8 cellular contexts compared by ENCODE assay signal in genomic region chr10:92593553-92594046, GRCh38. TPM values are rescaled to one million over a fixed set of nuclear protein-coding genes. Genes with fewer than 3 reads are reported as not detected.
DNase-seq lines count a peak whose midpoint lies in the region; TF ChIP-seq lines count a peak whose summit lies in the region.

No MANE protein-coding gene starts in this region.

- no peak for DNase-seq in AG04450 (ENCODE audit: low read depth, low spot score)
- no peak for DNase-seq in HFFc6
- no peak for DNase-seq in stimulated activated CD4-positive, alpha-beta T cell treated with anti-CD3 and anti-CD28 coated beads, Interleukin-2, amount 100 ng/mL, for 24 hours
- DNase-seq in iPS-NIHi7 (ENCODE audit: extremely low spot score) = no peak
- no peak for DNase-seq in NCI-H2081 treated with DMSO at 0.1 percent for 48 hours (lab: John Stamatoyannopoulos, UW)
- DNase-seq in activated CD4-positive, alpha-beta T cell treated with anti-CD3 and anti-CD28 coated beads, Interleukin-2, amount 50 U/mL, for 48 hours = no peak

- H3K4me1 ChIP-seq in mononuclear cell (ENCODE audit: insufficient read depth, low read length) = peaks cover 55% of the 10 kb centered on the region

- H3K9me3 ChIP-seq in AG04450 (ENCODE audit: control insufficient read depth, insufficient read depth, low read length) (peaks cover 4% of the 10 kb centered on the region; the same call in 1 of the 2 replicates), mononuclear cell (ENCODE audit: low read depth, low read length) (no peaks in the 10 kb centered on the region)

- peaks cover 68% of the 10 kb centered on the region for H3K4me1 Mint-ChIP-seq in HFFc6 (ENCODE audit: low read depth)
- peaks cover 61% of the 10 kb centered on the region for H3K4me1 Mint-ChIP-seq in brain

- H3K27me3 ChIP-seq in AG04450 (ENCODE audit: control insufficient read depth, insufficient read depth, low read length) = no peaks in the 10 kb centered on the region
- H3K27me3 ChIP-seq in mononuclear cell (ENCODE audit: insufficient read depth, low read length) = no peaks in the 10 kb centered on the region

- H3K9me3 Mint-ChIP-seq in HFFc6 (no peaks in the 10 kb centered on the region), brain (peaks cover 4 to 14% (median 7%) of the 10 kb centered on the region in 5 experiments)

- POLR2A ChIA-PET in AG04450 (lab: Yijun Ruan, JAX) = no interaction called here

- H3K4me3 ChIP-seq in AG04450 (ENCODE audit: low read depth, low read length) (peak overlapping the region; percentile 82), mononuclear cell (ENCODE audit: low read length) (peak overlapping the region; percentile 77)

- TF ChIP-seq CTCF in AG04450 (IDR thresholded peaks at IDR 0.05; ENCODE audit: low read depth, low read length) = no peak
- no peak; the same call in 1 of the 2 replicates for TF ChIP-seq CTCF in HFFc6 (IDR thresholded peaks at IDR 0.05)
- TF ChIP-seq CTCF in brain (conservative IDR thresholded peaks at IDR 0.05) = no peak

- peak overlapping the region; percentile 97 for H3K27ac Mint-ChIP-seq in HFFc6
- peak overlapping the region; percentile 98 to 100 (median 99) for H3K27ac Mint-ChIP-seq in brain

- CTCF ChIA-PET in AG04450 (lab: Charles Lee) = interaction anchor here (0.6 kb wide), 1 partner anchor 250 kb away, joined by 5 read pairs; no protein-coding TSS in a partner anchor

- H3K4me3 Mint-ChIP-seq in HFFc6 (peak overlapping the region; percentile 96), brain (peak overlapping the region; percentile 95 to 99 (median 98))

- peak overlapping the region; percentile 57 for H3K27ac ChIP-seq in AG04450 (ENCODE audit: low read depth, low read length)

- H3K27me3 Mint-ChIP-seq in HFFc6 (ENCODE audit: insufficient read depth) (peaks cover 3% of the 10 kb centered on the region; the same call in 1 of the 2 replicates), brain (peaks cover 11% of the 10 kb centered on the region)

- H3K36me3 Mint-ChIP-seq in HFFc6 (ENCODE audit: low read depth) = peaks cover 9% of the 10 kb centered on the region
- H3K36me3 Mint-ChIP-seq in brain = peaks cover 18% of the 10 kb centered on the region

RNA-seq across cellular contexts. Expression of gene KIF11, which starts 0.7 kb away (rescaled TPM):
- polyA plus RNA-seq in AG04450 (2011; rRNA removed) = 5.2 and 7.6 TPM in 2 replicates
- 3.0 and 7.5 TPM in 2 replicates for polyA minus RNA-seq in AG04450 (2011; rRNA and poly(A)+ RNA removed)
- total RNA-seq in HFFc6 (2021; fragmentation: NEBNext Ultra II Directional; extraction: Animal tissue kit (Norgen Biotek cat#: 25700)) = 10 to 100 TPM; 16.8 to 40.3 (median 35.3) TPM
- polyA plus RNA-seq in brain (ENCODE audit: insufficient read depth, low read depth, low replicate concordance) = 11.4 TPM
- total RNA-seq in mononuclear cell = 0.84 TPM

RNA-seq across cellular contexts. Expression of gene IDE, which starts 19.7 kb away (rescaled TPM):
- 31.2 and 39.0 TPM in 2 replicates for polyA plus RNA-seq in AG04450 (2011; rRNA removed)
- 35.4 and 50.4 TPM in 2 replicates for polyA minus RNA-seq in AG04450 (2011; rRNA and poly(A)+ RNA removed)
- 10 to 100 TPM; 35.4 to 46.5 (median 39.9) TPM for total RNA-seq in HFFc6 (2021; fragmentation: NEBNext Ultra II Directional; extraction: Animal tissue kit (Norgen Biotek cat#: 25700))
- polyA plus RNA-seq in brain (ENCODE audit: insufficient read depth, low read depth, low replicate concordance) = 5.6 TPM
- 9.9 TPM for total RNA-seq in mononuclear cell
